9 cellular contexts compared by ENCODE assay signal in genomic region chr20:2822073-2822472, GRCh38. TPM values are rescaled to one million over a fixed set of nuclear protein-coding genes. Genes with fewer than 3 reads are reported as not detected.
DNase-seq lines count a peak whose midpoint lies in the region; ATAC-seq and TF ChIP-seq lines count a peak whose summit lies in the region.
"Had no signal": no experiment of that assay in that cellular context is flagged by ENCODE, and none has a peak within 500 bp of the region (broad histone marks: within the 10 kb centered on the region; RNA-seq: fewer than 3 reads in every experiment).

No MANE protein-coding gene starts in this region.

- ATAC-seq in GM23338 (no peak), HG02973 (IDR thresholded peaks at IDR 0.05; ENCODE audit: unreplicated experiment) (no peak)

- peaks cover 18% of the 10 kb centered on the region for H3K9me3 Mint-ChIP-seq in GM23338
- H3K9me3 Mint-ChIP-seq in activated CD4-positive, alpha-beta memory T cell treated with anti-CD3 and anti-CD28 coated beads, Interleukin-2, amount 10 ng/mL, durations not matched to agents 7 days and 5 days, result no peaks in the 10 kb centered on the region

- TF ChIP-seq POLR2A in lower leg skin (IDR thresholded peaks at IDR 0.05) (no peak), prostate gland (IDR thresholded peaks at IDR 0.05) (no peak)

- no peaks in the 10 kb centered on the region for H3K9me2 ChIP-seq in GM23338 (ENCODE audit: insufficient read depth)

- 0 out of 2 replicates have a peak overlapping the region, but pooled peaks have one; percentile 43 for H3K4me2 ChIP-seq in GM23338

- TF ChIP-seq CTCF in GM23338 (conservative IDR thresholded peaks at IDR 0.05; ENCODE audit: low read depth in 2 of 2), result no peak
- no peak for TF ChIP-seq CTCF in lower leg skin (IDR thresholded peaks at IDR 0.05)
- no peak for TF ChIP-seq CTCF in prostate gland (IDR thresholded peaks at IDR 0.05)

- no peaks in the 10 kb centered on the region for H3K9me3 ChIP-seq in prostate gland

- no peak overlapping the region for H3K27ac Mint-ChIP-seq in GM23338
- no peak overlapping the region for H3K27ac Mint-ChIP-seq in activated CD4-positive, alpha-beta memory T cell treated with anti-CD3 and anti-CD28 coated beads, Interleukin-2, amount 10 ng/mL, durations not matched to agents 7 days and 5 days

- H3K4me3 ChIP-seq in ACC112 (ENCODE audit: low read depth, low read length) (peak overlapping the region; percentile 59), GM23338 (no peak overlapping the region), lower leg skin (ENCODE audit: low read depth, poor library complexity, severe bottlenecking) (no peak overlapping the region), prostate gland (no peak overlapping the region)

- H2AFZ ChIP-seq in ACC112 (ENCODE audit: low read length, unreplicated experiment) (no peak overlapping the region), GM23338 (no peak overlapping the region)

- H3K27me3 ChIP-seq in ACC112 (ENCODE audit: insufficient read depth, low read length) (peaks cover under 1% of the 10 kb centered on the region; the same call in 1 of the 2 replicates), GM23338 (ENCODE audit: insufficient read depth) (peaks cover 65% of the 10 kb centered on the region), prostate gland (replicated peaks; ENCODE audit: insufficient read depth) (peaks cover 8% of the 10 kb centered on the region)

- H3K4me1 Mint-ChIP-seq in GM23338, result peaks cover 13% of the 10 kb centered on the region
- H3K4me1 Mint-ChIP-seq in activated CD4-positive, alpha-beta memory T cell treated with anti-CD3 and anti-CD28 coated beads, Interleukin-2, amount 10 ng/mL, durations not matched to agents 7 days and 5 days, result peaks cover 34% of the 10 kb centered on the region

- H3K79me2 ChIP-seq in ACC112 (ENCODE audit: control insufficient read depth, insufficient read depth, low read length, unreplicated experiment) (no peaks in the 10 kb centered on the region), GM23338 (replicated peaks; ENCODE audit: insufficient read depth) (no peaks in the 10 kb centered on the region)

- H3K27ac ChIP-seq in ACC112 (ENCODE audit: low read depth, low read length) (no peak overlapping the region), GM23338 (ENCODE audit: low read depth) (no peak overlapping the region), prostate gland (no peak overlapping the region)

- intact Hi-C loops in lower leg skin (cut with DNase I; ENCODE audit: low total_unique reads) (no loop called here), prostate gland (cut with DNase I) (no loop called here)

- CTCF ChIA-PET in activated CD4-positive, alpha-beta memory T cell treated with anti-CD3 and anti-CD28 coated beads, Interleukin-2, amount 10 ng/mL, durations not matched to agents 7 days and 5 days (lab: Charles Lee), result no interaction called here

- no peaks in the 10 kb centered on the region for H3K36me3 ChIP-seq in ACC112 (ENCODE audit: insufficient read depth, low read length)
- no peaks in the 10 kb centered on the region for H3K36me3 ChIP-seq in GM23338 (ENCODE audit: insufficient read depth)
- H3K36me3 ChIP-seq in prostate gland, result no peaks in the 10 kb centered on the region

- H3K36me3 Mint-ChIP-seq in GM23338 (ENCODE audit: low read depth), result peaks cover 11% of the 10 kb centered on the region; the same call in 2 of the 3 replicates
- no peaks in the 10 kb centered on the region for H3K36me3 Mint-ChIP-seq in activated CD4-positive, alpha-beta memory T cell treated with anti-CD3 and anti-CD28 coated beads, Interleukin-2, amount 10 ng/mL, durations not matched to agents 7 days and 5 days (ENCODE audit: low read depth)

- no peak for DNase-seq in GM23338 (ENCODE audit: low spot score)
- DNase-seq in activated CD4-positive, alpha-beta memory T cell treated with anti-CD3 and anti-CD28 coated beads, Interleukin-2, amount 10 ng/mL, durations not matched to agents 7 days and 5 days, result peak; percentile 64
- DNase-seq in islet precursor cell, result peak; percentile 70
- no peak for DNase-seq in lower leg skin (ENCODE audit: low spot score in 2 of 2)
- no peak for DNase-seq in NCI-H774 (lab: John Stamatoyannopoulos, UW)
- DNase-seq in prostate gland (ENCODE audit: low spot score), result no peak

- H3F3A ChIP-seq in GM23338 (replicated peaks; ENCODE audit: low read depth), result no peaks in the 10 kb centered on the region

- 17 to 32% methylated on average over 5 of the region's 5 CpGs for WGBS in lower leg skin, 2 donors
- 33% methylated on average over 5 of the region's 5 CpGs for WGBS in prostate gland

- H3K27me3 Mint-ChIP-seq in GM23338 (ENCODE audit: insufficient read depth, low read depth, poor library complexity), result peaks cover 37% of the 10 kb centered on the region
- H3K27me3 Mint-ChIP-seq in activated CD4-positive, alpha-beta memory T cell treated with anti-CD3 and anti-CD28 coated beads, Interleukin-2, amount 10 ng/mL, durations not matched to agents 7 days and 5 days, result peaks cover 44% of the 10 kb centered on the region

- H4K20me1 ChIP-seq in GM23338 (replicated peaks; ENCODE audit: insufficient read depth), result no peaks in the 10 kb centered on the region

- POLR2A ChIA-PET in activated CD4-positive, alpha-beta memory T cell treated with anti-CD3 and anti-CD28 coated beads, Interleukin-2, amount 10 ng/mL, durations not matched to agents 7 days and 5 days (lab: Charles Lee), result interaction anchor here (0.8 to 2.3 kb wide), 2 partner anchors 18 to 21 kb away, joined by 3 to 10 read pairs; partner anchors contain the start of genes PCED1A and VPS16

- H3K4me1 ChIP-seq in ACC112 (ENCODE audit: control insufficient read depth, insufficient read depth, low read length, unreplicated experiment) (peaks cover 16% of the 10 kb centered on the region), GM23338 (ENCODE audit: insufficient read depth) (peaks cover 4% of the 10 kb centered on the region; the same call in 1 of the 2 replicates), prostate gland (replicated peaks) (no peaks in the 10 kb centered on the region)

- H3K4me3 Mint-ChIP-seq in GM23338, result no peak overlapping the region
- H3K4me3 Mint-ChIP-seq in activated CD4-positive, alpha-beta memory T cell treated with anti-CD3 and anti-CD28 coated beads, Interleukin-2, amount 10 ng/mL, durations not matched to agents 7 days and 5 days, result no peak overlapping the region

TF ChIP-seq in GM23338, 12 proteins besides CTCF, POLR2A, EP300 and RAD21:
- TF ChIP-seq CREB1 (CRISPR knock-in tag; IDR thresholded peaks at IDR 0.05; ENCODE audit: low read depth), result no peak
- no peak for TF ChIP-seq STAT1 (IDR thresholded peaks at IDR 0.05; ENCODE audit: unreplicated experiment)
- TF ChIP-seq NANOG (IDR thresholded peaks at IDR 0.05; ENCODE audit: borderline replicate concordance), result no peak
- no peak for TF ChIP-seq POLR2AphosphoS5 (IDR thresholded peaks at IDR 0.05; ENCODE audit: low read depth)

RNA-seq across cellular contexts. Expression of gene TMEM239, which starts 5.9 kb away (rescaled TPM):
- not detected in 2 replicates for total RNA-seq in GM23338 (2014; rRNA removed; shearing (Covaris generic))
- polyA plus RNA-seq in GM23338 (2016; fragmentation: Nextera tagmentation; extraction: Ambion mirVana), result not detected in 2 replicates
- not detected for total RNA-seq in activated CD4-positive, alpha-beta memory T cell treated with anti-CD3 and anti-CD28 coated beads, Interleukin-2, amount 10 ng/mL, durations not matched to agents 7 days and 5 days
- not detected for total RNA-seq in lower leg skin
- total RNA-seq in prostate gland, result not detected
- total RNA-seq: urinary bladder had no signal
- polyA plus RNA-seq: urinary bladder had no signal

RNA-seq across cellular contexts. Expression of gene C20orf141, which starts 7.3 kb away (rescaled TPM):
- not detected in 2 replicates for total RNA-seq in GM23338 (2014; rRNA removed; shearing (Covaris generic))
- not detected in 2 replicates for polyA plus RNA-seq in GM23338 (2016; fragmentation: Nextera tagmentation; extraction: Ambion mirVana)
- not detected for total RNA-seq in activated CD4-positive, alpha-beta memory T cell treated with anti-CD3 and anti-CD28 coated beads, Interleukin-2, amount 10 ng/mL, durations not matched to agents 7 days and 5 days
- total RNA-seq in lower leg skin (not detected), prostate gland (1 to 10 TPM in 1 of 2 donors, not detected in 1; 4.4 TPM)
- total RNA-seq: urinary bladder had no signal
- polyA plus RNA-seq: urinary bladder had no signal

RNA-seq across cellular contexts. Expression of gene PCED1A, which starts 18.4 kb away (rescaled TPM):
- 8.9 and 9.9 TPM in 2 replicates for total RNA-seq in GM23338 (2014; rRNA removed; shearing (Covaris generic))
- polyA plus RNA-seq in GM23338 (2016; fragmentation: Nextera tagmentation; extraction: Ambion mirVana), result 5.0 and 5.3 TPM in 2 replicates
- total RNA-seq in activated CD4-positive, alpha-beta memory T cell treated with anti-CD3 and anti-CD28 coated beads, Interleukin-2, amount 10 ng/mL, durations not matched to agents 7 days and 5 days, result 10 to 100 TPM; 25.0 to 25.7 TPM
- total RNA-seq in lower leg skin (10 to 100 TPM; 10.6 to 16.6 (median 13.1) TPM), prostate gland (10 to 100 TPM; 54.8 to 58.1 TPM)

RNA-seq across cellular contexts. Expression of gene VPS16, which starts 18.5 kb away (rescaled TPM):
- 17.7 and 20.4 TPM in 2 replicates for total RNA-seq in GM23338 (2014; rRNA removed; shearing (Covaris generic))
- 11.2 and 13.5 TPM in 2 replicates for polyA plus RNA-seq in GM23338 (2016; fragmentation: Nextera tagmentation; extraction: Ambion mirVana)
- 10 to 100 TPM; 49.7 to 53.0 TPM for total RNA-seq in activated CD4-positive, alpha-beta memory T cell treated with anti-CD3 and anti-CD28 coated beads, Interleukin-2, amount 10 ng/mL, durations not matched to agents 7 days and 5 days
- total RNA-seq in lower leg skin, result 10 to 100 TPM; 34.9 to 39.2 (median 37.7) TPM
- total RNA-seq in prostate gland, result 10 to 100 TPM; 27.5 to 37.3 TPM

RNA-seq across cellular contexts. Expression of gene CPXM1, which starts 21.6 kb away (rescaled TPM):
- total RNA-seq in GM23338 (2014; rRNA removed; shearing (Covaris generic)), result 21.5 and 29.3 TPM in 2 replicates
- 15.3 and 17.0 TPM in 2 replicates for polyA plus RNA-seq in GM23338 (2016; fragmentation: Nextera tagmentation; extraction: Ambion mirVana)
- total RNA-seq in activated CD4-positive, alpha-beta memory T cell treated with anti-CD3 and anti-CD28 coated beads, Interleukin-2, amount 10 ng/mL, durations not matched to agents 7 days and 5 days, result under 1 TPM; 0.20 to 0.33 TPM
- total RNA-seq in lower leg skin (1 to 10 TPM in 3 of 4 donors, under 1 TPM in 1; 0.12 to 3.6 (median 1.4) TPM), prostate gland (10 to 100 TPM in 1 of 2 donors, 1 to 10 TPM in 1; 7.4 to 35.5 TPM)

Comparison
In these comparisons a context has a peak if more than half of its experiments do, and no peak if none do; other contexts are left out.
1. DNase-seq: peak in activated CD4-positive, alpha-beta memory T cell treated with anti-CD3 and anti-CD28 coated beads, Interleukin-2, amount 10 ng/mL, durations not matched to agents 7 days and 5 days (single experiment) and islet precursor cell (single experiment); none in GM23338 (single experiment), lower leg skin (0 of 2), NCI-H774 (single experiment) and prostate gland (single experiment).